In the genomic region with DNA sequence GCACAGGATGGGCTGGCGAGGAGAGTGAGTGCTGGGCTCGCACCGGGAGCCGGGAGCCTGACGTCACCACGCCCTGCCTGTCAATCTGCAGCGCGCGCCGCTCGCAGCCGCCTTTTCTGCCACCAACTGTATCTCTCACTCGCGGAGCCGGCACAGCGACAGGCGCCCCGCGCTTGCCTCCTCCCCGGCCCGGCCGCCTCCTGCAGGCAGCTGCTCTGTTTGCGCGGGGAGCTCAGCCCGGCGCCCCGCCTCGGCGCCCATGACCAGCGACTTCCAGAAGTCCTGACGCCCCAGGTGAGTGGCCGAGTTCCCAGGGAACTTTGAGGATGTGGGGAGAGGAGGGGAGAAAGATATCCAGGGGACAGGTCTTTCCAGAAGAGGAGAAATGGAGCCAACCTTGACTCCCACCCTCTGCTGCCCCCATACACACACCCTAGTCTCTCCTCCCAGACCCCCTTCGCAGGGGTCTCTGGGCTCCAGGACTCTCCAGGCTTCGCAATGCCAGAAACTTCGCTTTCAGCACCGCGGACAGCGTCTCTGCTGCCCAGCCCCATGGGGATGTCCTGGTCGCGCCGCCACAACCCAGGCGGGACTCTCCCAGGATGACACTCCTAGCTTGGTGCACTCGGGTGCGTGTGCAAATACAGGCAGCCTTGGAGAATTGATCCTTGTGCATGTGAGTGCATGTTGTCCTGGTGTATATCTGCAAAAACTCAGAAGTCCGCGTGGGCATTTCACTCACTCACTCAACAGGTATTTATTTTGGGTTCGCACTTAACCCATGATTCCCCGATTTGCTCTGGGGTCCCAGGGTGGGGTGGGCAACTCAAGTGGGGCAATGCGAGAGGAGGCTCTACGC, we compare ENCODE assay signal across 8 cellular contexts. TPM values are rescaled to one million over a fixed set of nuclear protein-coding genes. Genes with fewer than 3 reads are reported as not detected.
A peak's percentile ranks its signal among the peaks of the same experiment; 100 is the strongest.
DNase-seq lines count a peak whose midpoint lies in the region; ATAC-seq and TF ChIP-seq lines count a peak whose summit lies in the region.
"Had no signal": no experiment of that assay in that cellular context is flagged by ENCODE, and none has a peak within 500 bp of the region (broad histone marks: within the 10 kb centered on the region; RNA-seq: fewer than 3 reads in every experiment).

A gene with protein sequence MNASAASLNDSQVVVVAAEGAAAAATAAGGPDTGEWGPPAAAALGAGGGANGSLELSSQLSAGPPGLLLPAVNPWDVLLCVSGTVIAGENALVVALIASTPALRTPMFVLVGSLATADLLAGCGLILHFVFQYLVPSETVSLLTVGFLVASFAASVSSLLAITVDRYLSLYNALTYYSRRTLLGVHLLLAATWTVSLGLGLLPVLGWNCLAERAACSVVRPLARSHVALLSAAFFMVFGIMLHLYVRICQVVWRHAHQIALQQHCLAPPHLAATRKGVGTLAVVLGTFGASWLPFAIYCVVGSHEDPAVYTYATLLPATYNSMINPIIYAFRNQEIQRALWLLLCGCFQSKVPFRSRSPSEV (plus strand): TSS at position 138 of the 859 bp plus-strand sequence. CDS start 802 bp downstream, outside the sequence.

- peaks cover 19% of the 10 kb centered on the region for H3K27me3 Mint-ChIP-seq in activated CD4-positive, alpha-beta T cell treated with anti-CD3 and anti-CD28 coated beads, Interleukin-2, amount 10 ng/mL, durations not matched to agents 24 days and 14 days
- H3K27me3 Mint-ChIP-seq in endothelial cell (ENCODE audit: unreplicated experiment) (peaks cover 13% of the 10 kb centered on the region), mesothelial cell of epicardium (ENCODE audit: low read depth) (peaks cover 97% of the 10 kb centered on the region)

- no peaks in the 10 kb centered on the region for H3K4me1 ChIP-seq in thyroid gland

- no peaks in the 10 kb centered on the region for H3K9me3 ChIP-seq in thyroid gland

- WGBS in thyroid gland, 2 donors, result 5 to 13% methylated on average over 37 to 42 of the region's 50 CpGs

- H3K4me3 ChIP-seq in thyroid gland (replicated peaks in 1 of 3), result no peak within 1 kb of the TSS
- H3K4me3 ChIP-seq: PC-9 had no signal

- intact Hi-C loops in activated CD4-positive, alpha-beta T cell treated with anti-CD3 and anti-CD28 coated beads, Interleukin-2, amount 10 ng/mL, durations not matched to agents 24 days and 14 days (cut with micrococcal nuclease), result no loop called here
- intact Hi-C loops in thyroid gland (cut with DNase I), result no loop called here

- H3K9me3 Mint-ChIP-seq in activated CD4-positive, alpha-beta T cell treated with anti-CD3 and anti-CD28 coated beads, Interleukin-2, amount 10 ng/mL, durations not matched to agents 24 days and 14 days, result peaks cover 4% of the 10 kb centered on the region
- H3K9me3 Mint-ChIP-seq in endothelial cell (ENCODE audit: unreplicated experiment) (no peaks in the 10 kb centered on the region), mesothelial cell of epicardium (no peaks in the 10 kb centered on the region)

- TF ChIP-seq CTCF in endothelial cell (IDR thresholded peaks at IDR 0.05; ENCODE audit: unreplicated experiment), result no peak
- TF ChIP-seq CTCF in mesothelial cell of epicardium (IDR thresholded peaks at IDR 0.05; ENCODE audit: unreplicated experiment), result no peak
- no peak for TF ChIP-seq CTCF in thyroid gland (IDR thresholded peaks at IDR 0.05)

- no peak within 1 kb of the TSS for H3K4me3 Mint-ChIP-seq in activated CD4-positive, alpha-beta T cell treated with anti-CD3 and anti-CD28 coated beads, Interleukin-2, amount 10 ng/mL, durations not matched to agents 24 days and 14 days
- H3K4me3 Mint-ChIP-seq in endothelial cell (ENCODE audit: unreplicated experiment) (no peak within 1 kb of the TSS), mesothelial cell of epicardium (peak within 1 kb of the TSS; percentile 34)

- no peak for TF ChIP-seq POLR2A in thyroid gland (IDR thresholded peaks at IDR 0.05)

- DNase-seq in NCI-H1930 (lab: John Stamatoyannopoulos, UW) (peak; percentile 50 to 54), endothelial cell (ENCODE audit: low spot score) (peak; percentile 92), mesothelial cell of epicardium (ENCODE audit: low spot score in 2 of 2, unreplicated experiment in 2 of 2) (peak; percentile 81 to 93), thyroid gland (peak; percentile 45 to 68)
- peak; percentile 88 for DNase-seq in activated CD4-positive, alpha-beta T cell treated with anti-CD3 and anti-CD28 coated beads, Interleukin-2, amount 10 ng/mL, durations not matched to agents 24 days and 14 days

- no peaks in the 10 kb centered on the region for H3K36me3 ChIP-seq in thyroid gland

- no peak within 1 kb of the TSS for H3K27ac Mint-ChIP-seq in activated CD4-positive, alpha-beta T cell treated with anti-CD3 and anti-CD28 coated beads, Interleukin-2, amount 10 ng/mL, durations not matched to agents 24 days and 14 days
- H3K27ac Mint-ChIP-seq in endothelial cell (ENCODE audit: unreplicated experiment), result no peak within 1 kb of the TSS
- H3K27ac Mint-ChIP-seq in mesothelial cell of epicardium, result no peak within 1 kb of the TSS

- ATAC-seq in GM21786 (IDR thresholded peaks at IDR 0.05; ENCODE audit: unreplicated experiment), result peak; percentile 52
- no peak for ATAC-seq in activated CD4-positive, CD25-positive, alpha-beta regulatory T cell treated with anti-CD3 and anti-CD28 coated beads, Interleukin-2, amount 50 U/mL, for 24 hours

- H3K27me3 ChIP-seq in thyroid gland, result peaks cover 16% of the 10 kb centered on the region

- H3K27ac ChIP-seq in thyroid gland, result no peak within 1 kb of the TSS
- H3K27ac ChIP-seq: PC-9 had no signal

- no peaks in the 10 kb centered on the region for H3K36me3 Mint-ChIP-seq in activated CD4-positive, alpha-beta T cell treated with anti-CD3 and anti-CD28 coated beads, Interleukin-2, amount 10 ng/mL, durations not matched to agents 24 days and 14 days (ENCODE audit: low read depth)
- H3K36me3 Mint-ChIP-seq in endothelial cell (ENCODE audit: low read depth, unreplicated experiment) (no peaks in the 10 kb centered on the region), mesothelial cell of epicardium (no peaks in the 10 kb centered on the region)

- H3K4me1 Mint-ChIP-seq in activated CD4-positive, alpha-beta T cell treated with anti-CD3 and anti-CD28 coated beads, Interleukin-2, amount 10 ng/mL, durations not matched to agents 24 days and 14 days, result no peaks in the 10 kb centered on the region
- H3K4me1 Mint-ChIP-seq in endothelial cell (ENCODE audit: unreplicated experiment) (peaks cover 9% of the 10 kb centered on the region), mesothelial cell of epicardium (peaks cover 9% of the 10 kb centered on the region)

RNA-seq across cellular contexts. Expression of the gene that starts here (rescaled TPM):
- not detected in 2 replicates for total RNA-seq in activated CD4-positive, alpha-beta T cell treated with anti-CD3 and anti-CD28 coated beads, Interleukin-2, amount 10 ng/mL, durations not matched to agents 24 days and 14 days
- not detected for total RNA-seq in endothelial cell (ENCODE audit: unreplicated experiment)
- total RNA-seq in mesothelial cell of epicardium, result not detected in 3 replicates
- total RNA-seq in thyroid gland, result not detected
- total RNA-seq: PC-9 had no signal

Comparison
In these comparisons a context has a peak if more than half of its experiments do, and no peak if none do; other contexts are left out.
1. Peak in DNase-seq in activated CD4-positive, alpha-beta T cell treated with anti-CD3 and anti-CD28 coated beads, Interleukin-2, amount 10 ng/mL, durations not matched to agents 24 days and 14 days; RNA of the gene not detected or under 1 TPM.
2. Peak in DNase-seq in endothelial cell; RNA of the gene not detected or under 1 TPM.
3. Peak in DNase-seq in mesothelial cell of epicardium; RNA of the gene not detected or under 1 TPM.
4. Peak in DNase-seq in thyroid gland; RNA of the gene not detected or under 1 TPM.